In genomic region chr19:55188620-55189019, GRCh38 we compare ENCODE assay signal across 11 cellular contexts. TPM values are rescaled to one million over a fixed set of nuclear protein-coding genes. Genes with fewer than 3 reads are reported as not detected.
DNase-seq lines count a peak whose midpoint lies in the region; ATAC-seq and TF ChIP-seq lines count a peak whose summit lies in the region.
"Had no signal": no experiment of that assay in that cellular context is flagged by ENCODE, and none has a peak within 500 bp of the region (broad histone marks: within the 10 kb centered on the region; RNA-seq: fewer than 3 reads in every experiment).

No MANE protein-coding gene starts in this region.

- no peaks in the 10 kb centered on the region for H3K9me2 ChIP-seq in PC-3 (replicated peaks; ENCODE audit: low read length)

- POLR2A ChIA-PET in PC-3 (lab: Charles Lee; ENCODE audit: unreplicated experiment) = interaction anchor here (0.8 kb wide), 1 partner anchor 22 kb away, joined by 3 read pairs; no protein-coding TSS in a partner anchor

- peaks cover 12% of the 10 kb centered on the region for H3K4me1 ChIP-seq in PC-3 (ENCODE audit: insufficient read depth, low read length)

- TF ChIP-seq CTCF in PC-3 (conservative IDR thresholded peaks at IDR 0.05; ENCODE audit: low read depth, low read length) = no peak
- TF ChIP-seq CTCF in fibroblast of pulmonary artery (IDR thresholded peaks at IDR 0.05; ENCODE audit: low read length, missing control alignments) = no peak

- no peaks in the 10 kb centered on the region for H3K36me3 ChIP-seq in PC-3 (ENCODE audit: low read depth, low read length)

- no peaks in the 10 kb centered on the region for H4K20me1 ChIP-seq in PC-3 (ENCODE audit: low read length)

- CTCF ChIA-PET in PC-3 (lab: Charles Lee) = no interaction called here

- H3K4me3 ChIP-seq in PC-3 (ENCODE audit: low read length) (no peak overlapping the region), fibroblast of pulmonary artery (replicated peaks; ENCODE audit: low read depth, low read length) (no peak overlapping the region)

- BruUV-seq in PC-3 (replicated peaks; lab: Mats Ljungman, UMichigan) = TSS peak; percentile 72

- H3K4me2 ChIP-seq in PC-3 (ENCODE audit: low read length) = peak overlapping the region; percentile 32; the same call in 1 of the 2 replicates

- peak; percentile 57 for DNase-seq in Daoy (ENCODE audit: low read depth)
- DNase-seq in PC-3 = no peak
- peak; percentile 53 for DNase-seq in fibroblast of pulmonary artery (ENCODE audit: low read depth)
- no peak for DNase-seq in NCI-H2196 (lab: John Stamatoyannopoulos, UW; ENCODE audit: unreplicated experiment)
- no peak for DNase-seq in NCI-H1105 treated with DMSO at 0.1 percent for 48 hours (lab: John Stamatoyannopoulos, UW)
- DNase-seq: naive thymus-derived CD8-positive, alpha-beta T cell; NCI-H1092; NCI-H526 treated with DMSO at 0.1 percent for 48 hours had no signal

- no peaks in the 10 kb centered on the region for H3K79me2 ChIP-seq in PC-3 (ENCODE audit: low read length)

- intact Hi-C loops in PC-3 (cut with micrococcal nuclease) = loop anchor here (1.0 kb wide), 2 partner anchors 22 kb away; partner anchors contain the start of gene DNAAF3

- ATAC-seq in PC-3 (peak; percentile 29), HG03108 (IDR thresholded peaks at IDR 0.05; ENCODE audit: unreplicated experiment) (no peak)
- ATAC-seq: naive thymus-derived CD8-positive, alpha-beta T cell had no signal

- no peak overlapping the region for H2AFZ ChIP-seq in PC-3 (ENCODE audit: low read length)

- peak overlapping the region; percentile 89 for H3K27ac ChIP-seq in PC-3 (ENCODE audit: low read length)

- no peaks in the 10 kb centered on the region for H3K9me3 ChIP-seq in PC-3 (ENCODE audit: low read length)

- H3K9ac ChIP-seq in PC-3 (ENCODE audit: low read length) = peak overlapping the region; percentile 70

- no peaks in the 10 kb centered on the region for H3F3A ChIP-seq in PC-3 (ENCODE audit: low read length, unreplicated experiment)

- H3K27me3 ChIP-seq in PC-3 (ENCODE audit: low read length) = no peaks in the 10 kb centered on the region

RNA-seq across cellular contexts. Expression of gene SYT5, which starts 8.5 kb away (rescaled TPM):
- total RNA-seq in Daoy (2014; rRNA removed; shearing (Covaris generic)) = 0.12 TPM in 1 of 2 replicates, not detected in the other
- 0.40 and 2.5 TPM in 2 replicates for total RNA-seq in PC-3 (2014; rRNA removed)
- total RNA-seq: left cardiac atrium; naive thymus-derived CD8-positive, alpha-beta T cell; subcutaneous adipose tissue had no signal

RNA-seq across cellular contexts. Expression of gene PTPRH, which starts 20.7 kb away (rescaled TPM):
- total RNA-seq in Daoy (2014; rRNA removed; shearing (Covaris generic)) = 4.1 and 8.6 TPM in 2 replicates
- 8.1 and 10.9 TPM in 2 replicates for total RNA-seq in PC-3 (2014; rRNA removed)
- total RNA-seq: naive thymus-derived CD8-positive, alpha-beta T cell had no signal

RNA-seq across cellular contexts. Expression of gene DNAAF3, which starts 22.2 kb away (rescaled TPM):
- 3.1 and 7.1 TPM in 2 replicates for total RNA-seq in Daoy (2014; rRNA removed; shearing (Covaris generic))
- 30.0 and 45.7 TPM in 2 replicates for total RNA-seq in PC-3 (2014; rRNA removed)
- total RNA-seq: naive thymus-derived CD8-positive, alpha-beta T cell had no signal

RNA-seq across cellular contexts. Expression of gene TNNI3, which starts 31.1 kb away (rescaled TPM):
- 0.80 TPM in 1 of 2 replicates, not detected in the other for total RNA-seq in Daoy (2014; rRNA removed; shearing (Covaris generic))
- 32.4 and 40.1 TPM in 2 replicates for total RNA-seq in PC-3 (2014; rRNA removed)
- total RNA-seq: naive thymus-derived CD8-positive, alpha-beta T cell; subcutaneous adipose tissue had no signal

RNA-seq across cellular contexts. Expression of gene TNNT1, which starts 39.6 kb away (rescaled TPM):
- 22.5 and 23.9 TPM in 2 replicates for total RNA-seq in Daoy (2014; rRNA removed; shearing (Covaris generic))
- 266 and 317 TPM in 2 replicates for total RNA-seq in PC-3 (2014; rRNA removed)
- total RNA-seq: naive thymus-derived CD8-positive, alpha-beta T cell had no signal

Comparison
In these comparisons a context has a peak if more than half of its experiments do, and no peak if none do; other contexts are left out.
1. DNase-seq: peak in Daoy (single experiment) and fibroblast of pulmonary artery (single experiment); none in PC-3 (single experiment), NCI-H2196 (single experiment) and NCI-H1105 treated with DMSO at 0.1 percent for 48 hours (single experiment).